In the genomic region with DNA sequence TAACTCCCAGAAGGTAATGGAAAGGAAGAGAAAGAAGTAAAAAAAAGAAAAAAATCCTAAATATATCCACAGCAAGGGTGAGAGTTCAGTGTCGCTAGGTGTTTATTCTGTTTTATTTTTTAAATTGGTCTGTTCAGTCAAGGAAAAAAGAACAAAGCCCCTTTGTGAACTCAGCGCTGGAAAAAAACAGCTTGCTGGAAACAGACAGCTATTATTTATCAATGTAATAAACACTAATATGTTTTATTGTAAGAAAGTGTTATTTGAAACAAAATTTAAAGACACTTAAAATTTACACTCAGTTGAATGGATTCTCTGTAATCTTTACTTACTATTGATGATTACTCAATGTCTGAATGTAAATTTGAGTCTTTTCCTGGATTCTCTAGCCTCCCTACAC, we compare ENCODE assay signal across 17 cellular contexts. TPM values are rescaled to one million over a fixed set of nuclear protein-coding genes. Genes with fewer than 3 reads are reported as not detected.
DNase-seq lines count a peak whose midpoint lies in the region; ATAC-seq and TF ChIP-seq lines count a peak whose summit lies in the region.
"Had no signal": no experiment of that assay in that cellular context is flagged by ENCODE, and none has a peak within 500 bp of the region (broad histone marks: within the 10 kb centered on the region; RNA-seq: fewer than 3 reads in every experiment).

No MANE protein-coding gene starts in this region.

- H3F3A ChIP-seq in smooth muscle cell (ENCODE audit: low read depth), result peaks cover 7% of the 10 kb centered on the region

- H3K9me3 Mint-ChIP-seq in T-helper 1 cell treated with Interleukin-12 subunit alpha and Interleukin-12 subunit beta and Interleukin-4 antibody, amounts not matched to agents 30 μg/mL and 1 μg/mL, for 36 hours, result peaks cover 3% of the 10 kb centered on the region
- no peaks in the 10 kb centered on the region for H3K9me3 Mint-ChIP-seq in activated T-helper 17 cell treated with anti-CD3 and anti-CD28 coated beads, Interleukin-2, amount 50 U/mL, for 72 hours
- H3K9me3 Mint-ChIP-seq: activated naive CD4-positive, alpha-beta T cell treated with anti-CD3 and anti-CD28 coated beads, Interleukin-2, amount 50 U/mL, for 24 hours; CD4-positive, alpha-beta T cell; endodermal cell; stimulated activated naive B cell treated with anti-CD40 and anti-IgM and Interleukin-4, amounts not matched to agents 10 μg/mL and 1 μg/mL and 100 μg/mL, for 72 hours had no signal

- DNase-seq in T-helper 1 cell, result no peak
- peak; percentile 42 for DNase-seq in foreskin melanocyte
- DNase-seq in smooth muscle cell (lab: John Stamatoyannopoulos, UW; ENCODE audit: unreplicated experiment), result no peak
- DNase-seq in DMS 273 (lab: John Stamatoyannopoulos, UW; ENCODE audit: unreplicated experiment), result no peak
- DNase-seq in AG20443 (ENCODE audit: low spot score), result no peak
- DNase-seq: activated CD4-positive, alpha-beta T cell treated with anti-CD3 and anti-CD28 coated beads for 36 hours; CD4-positive, alpha-beta T cell; EL; endodermal cell; NCI-H2107; NCI-H774; stimulated activated naive B cell treated with anti-CD40 and anti-IgM and Interleukin-4, amounts not matched to agents 10 μg/mL and 1 μg/mL and 100 μg/mL, for 72 hours; T1000 had no signal

- no peaks in the 10 kb centered on the region for H3K79me2 ChIP-seq in smooth muscle cell (ENCODE audit: low read depth)

- H3K27ac Mint-ChIP-seq in T-helper 1 cell treated with Interleukin-12 subunit alpha and Interleukin-12 subunit beta and Interleukin-4 antibody, amounts not matched to agents 30 μg/mL and 1 μg/mL, for 36 hours, result peak overlapping the region; percentile 79
- peak overlapping the region; percentile 72 for H3K27ac Mint-ChIP-seq in activated T-helper 17 cell treated with anti-CD3 and anti-CD28 coated beads, Interleukin-2, amount 50 U/mL, for 72 hours
- H3K27ac Mint-ChIP-seq: CD4-positive, alpha-beta T cell; endodermal cell had no signal

- H3K4me3 Mint-ChIP-seq in T-helper 1 cell treated with Interleukin-12 subunit alpha and Interleukin-12 subunit beta and Interleukin-4 antibody, amounts not matched to agents 30 μg/mL and 1 μg/mL, for 36 hours, result no peak overlapping the region
- H3K4me3 Mint-ChIP-seq in activated T-helper 17 cell treated with anti-CD3 and anti-CD28 coated beads, Interleukin-2, amount 50 U/mL, for 72 hours, result peak overlapping the region; percentile 29
- H3K4me3 Mint-ChIP-seq: activated CD4-positive, alpha-beta T cell treated with anti-CD3 and anti-CD28 coated beads for 36 hours; activated naive CD4-positive, alpha-beta T cell treated with anti-CD3 and anti-CD28 coated beads, Interleukin-2, amount 50 U/mL, for 24 hours; CD4-positive, alpha-beta T cell; endodermal cell; stimulated activated naive B cell treated with anti-CD40 and anti-IgM and Interleukin-4, amounts not matched to agents 10 μg/mL and 1 μg/mL and 100 μg/mL, for 72 hours had no signal

- no peaks in the 10 kb centered on the region for H3K27me3 ChIP-seq in smooth muscle cell (ENCODE audit: low read depth)

- H3K4me3 ChIP-seq in smooth muscle cell, result no peak overlapping the region

- no peaks in the 10 kb centered on the region for H4K20me1 ChIP-seq in smooth muscle cell (ENCODE audit: low read depth)

- H3K27me3 Mint-ChIP-seq in T-helper 1 cell treated with Interleukin-12 subunit alpha and Interleukin-12 subunit beta and Interleukin-4 antibody, amounts not matched to agents 30 μg/mL and 1 μg/mL, for 36 hours (ENCODE audit: low read depth), result no peaks in the 10 kb centered on the region
- H3K27me3 Mint-ChIP-seq in activated T-helper 17 cell treated with anti-CD3 and anti-CD28 coated beads, Interleukin-2, amount 50 U/mL, for 72 hours, result no peaks in the 10 kb centered on the region
- H3K27me3 Mint-ChIP-seq: activated CD4-positive, alpha-beta T cell treated with anti-CD3 and anti-CD28 coated beads for 36 hours; activated naive CD4-positive, alpha-beta T cell treated with anti-CD3 and anti-CD28 coated beads, Interleukin-2, amount 50 U/mL, for 24 hours; CD4-positive, alpha-beta T cell; stimulated activated naive B cell treated with anti-CD40 and anti-IgM and Interleukin-4, amounts not matched to agents 10 μg/mL and 1 μg/mL and 100 μg/mL, for 72 hours had no signal

- no peaks in the 10 kb centered on the region for H3K36me3 ChIP-seq in smooth muscle cell (ENCODE audit: low read depth)

- H2AFZ ChIP-seq in smooth muscle cell (ENCODE audit: low read depth), result peak overlapping the region; percentile 72

- no peak overlapping the region for H3K9ac ChIP-seq in smooth muscle cell (ENCODE audit: low read depth)

- H3K4me1 Mint-ChIP-seq in T-helper 1 cell treated with Interleukin-12 subunit alpha and Interleukin-12 subunit beta and Interleukin-4 antibody, amounts not matched to agents 30 μg/mL and 1 μg/mL, for 36 hours (ENCODE audit: low read depth), result peaks cover 25% of the 10 kb centered on the region
- peaks cover 31% of the 10 kb centered on the region for H3K4me1 Mint-ChIP-seq in activated T-helper 17 cell treated with anti-CD3 and anti-CD28 coated beads, Interleukin-2, amount 50 U/mL, for 72 hours

- no peak for TF ChIP-seq CTCF in smooth muscle cell (IDR thresholded peaks at IDR 0.05; ENCODE audit: borderline replicate concordance, insufficient read depth, poor library complexity, severe bottlenecking)

- H3K36me3 Mint-ChIP-seq in T-helper 1 cell treated with Interleukin-12 subunit alpha and Interleukin-12 subunit beta and Interleukin-4 antibody, amounts not matched to agents 30 μg/mL and 1 μg/mL, for 36 hours (ENCODE audit: low read depth), result peaks cover 15% of the 10 kb centered on the region
- no peaks in the 10 kb centered on the region for H3K36me3 Mint-ChIP-seq in activated T-helper 17 cell treated with anti-CD3 and anti-CD28 coated beads, Interleukin-2, amount 50 U/mL, for 72 hours (ENCODE audit: low read depth)

- H3K27ac ChIP-seq in smooth muscle cell (ENCODE audit: low read depth), result no peak overlapping the region

- WGBS in smooth muscle cell (ENCODE audit: low lambda C conversion rate), result 87% methylated on average over 2 of the region's 2 CpGs

- peaks cover 7% of the 10 kb centered on the region for H3K4me1 ChIP-seq in smooth muscle cell (ENCODE audit: low read depth)

- no peak overlapping the region for H3K4me2 ChIP-seq in smooth muscle cell

- ATAC-seq in activated T-helper 17 cell treated with anti-CD3 and anti-CD28 coated beads, Interleukin-2, amount 50 U/mL, for 72 hours (replicated peaks), result no peak
- ATAC-seq in GM18502 (IDR thresholded peaks at IDR 0.05; ENCODE audit: poor library complexity, unreplicated experiment), result no peak
- ATAC-seq: activated CD4-positive, alpha-beta T cell treated with anti-CD3 and anti-CD28 coated beads for 36 hours; stimulated activated naive B cell treated with anti-CD40 and anti-IgM and Interleukin-4, amounts not matched to agents 10 μg/mL and 1 μg/mL and 100 μg/mL, for 72 hours had no signal

- no peaks in the 10 kb centered on the region for H3K9me3 ChIP-seq in smooth muscle cell (replicated peaks; ENCODE audit: low read depth)

RNA-seq across cellular contexts. Expression of gene LEKR1, which starts 32.3 kb away (rescaled TPM):
- total RNA-seq in activated T-helper 17 cell treated with anti-CD3 and anti-CD28 coated beads, Interleukin-2, amount 50 U/mL, for 72 hours, result under 1 TPM; 0.91 to 0.93 TPM
- 0.81 and 1.3 TPM in 2 replicates for total RNA-seq in smooth muscle cell
- polyA plus RNA-seq in smooth muscle cell, result 2.3 and 3.4 TPM in 2 replicates
